ENCODE assay signal across 1 cellular context in genomic region chr2:230981704-230982103, GRCh38.
TF ChIP-seq lines count a peak whose summit lies in the region.

No MANE protein-coding gene starts in this region.

TF ChIP-seq in H1, 55 proteins besides CTCF, POLR2A, EP300 and RAD21:
- TF ChIP-seq, protein P1, sequence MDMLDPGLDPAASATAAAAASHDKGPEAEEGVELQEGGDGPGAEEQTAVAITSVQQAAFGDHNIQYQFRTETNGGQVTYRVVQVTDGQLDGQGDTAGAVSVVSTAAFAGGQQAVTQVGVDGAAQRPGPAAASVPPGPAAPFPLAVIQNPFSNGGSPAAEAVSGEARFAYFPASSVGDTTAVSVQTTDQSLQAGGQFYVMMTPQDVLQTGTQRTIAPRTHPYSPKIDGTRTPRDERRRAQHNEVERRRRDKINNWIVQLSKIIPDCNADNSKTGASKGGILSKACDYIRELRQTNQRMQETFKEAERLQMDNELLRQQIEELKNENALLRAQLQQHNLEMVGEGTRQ (IDR thresholded peaks at IDR 0.05; ENCODE audit: low read length): no peak
- TF ChIP-seq TAF1 (IDR thresholded peaks at IDR 0.05; ENCODE audit: low read depth, low read length): no peak
- TF ChIP-seq GTF2F1 (IDR thresholded peaks at IDR 0.05; ENCODE audit: borderline replicate concordance, low read depth, low read length): no peak
- TF ChIP-seq PHF8 (conservative IDR thresholded peaks at IDR 0.05; ENCODE audit: low read depth, low read length): no peak
